16 cellular contexts compared by ENCODE assay signal in the genomic region with DNA sequence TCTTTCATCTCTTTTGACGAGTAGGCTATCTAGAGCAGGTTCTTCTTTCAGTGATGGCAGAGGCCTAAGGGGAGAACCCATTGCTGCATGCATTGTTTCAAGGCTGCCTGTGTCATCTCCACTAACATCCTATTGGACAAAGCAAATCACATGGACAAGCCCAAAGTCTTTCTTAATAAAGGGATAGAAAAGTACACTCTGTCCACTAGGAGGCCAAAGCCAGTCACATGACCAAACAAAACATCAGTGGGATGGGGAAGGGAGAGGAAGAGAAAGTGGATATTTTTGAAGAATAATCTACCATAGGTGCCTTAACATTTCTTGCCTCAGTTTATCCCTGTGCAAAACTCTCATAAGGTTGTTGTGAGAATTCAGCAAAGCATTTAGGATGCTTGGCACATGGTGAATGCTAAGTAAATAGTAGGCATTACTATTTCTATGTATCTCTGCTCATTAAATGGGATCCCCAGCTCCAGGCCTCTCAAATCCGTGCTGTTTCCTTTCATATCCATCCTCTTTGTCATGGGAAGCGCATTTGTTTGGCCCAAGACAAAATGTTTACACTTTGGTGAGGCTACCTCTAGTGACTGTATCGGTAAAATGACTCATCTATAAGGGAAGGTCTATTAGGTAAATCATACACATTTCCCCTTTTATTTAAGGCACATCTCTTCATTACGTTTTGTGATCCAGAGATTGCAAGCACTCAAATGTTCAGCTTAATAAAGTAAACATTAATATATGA. TPM values are rescaled to one million over a fixed set of nuclear protein-coding genes. Genes with fewer than 3 reads are reported as not detected.
DNase-seq lines count a peak whose midpoint lies in the region; ATAC-seq and TF ChIP-seq lines count a peak whose summit lies in the region.
"Had no signal": no experiment of that assay in that cellular context is flagged by ENCODE, and none has a peak within 500 bp of the region (broad histone marks: within the 10 kb centered on the region; RNA-seq: fewer than 3 reads in every experiment).

No MANE protein-coding gene starts in this region.

- H3K36me3 ChIP-seq in neural progenitor cell (no peaks in the 10 kb centered on the region), psoas muscle (ENCODE audit: insufficient read depth in 1 of 2, low read depth in 1 of 2) (no peaks in the 10 kb centered on the region)

- H3K9me3 ChIP-seq in neural progenitor cell (ENCODE audit: low read depth) = no peaks in the 10 kb centered on the region
- H3K9me3 ChIP-seq in psoas muscle = no peaks in the 10 kb centered on the region

- H3K9ac ChIP-seq in neural progenitor cell = no peak overlapping the region

- H3K27ac ChIP-seq in neural progenitor cell (no peak overlapping the region), psoas muscle (no peak overlapping the region)
- H3K27ac ChIP-seq: skin epidermis had no signal

- no peaks in the 10 kb centered on the region for H3K36me3 Mint-ChIP-seq in neural progenitor cell

- H3K4me1 Mint-ChIP-seq in neural progenitor cell = no peaks in the 10 kb centered on the region

- H3K4me3 ChIP-seq in neural progenitor cell (no peak overlapping the region), psoas muscle (no peak overlapping the region)
- H3K4me3 ChIP-seq: skin epidermis had no signal

- H3K4me1 ChIP-seq in neural progenitor cell (no peaks in the 10 kb centered on the region), psoas muscle (no peaks in the 10 kb centered on the region)

- peak overlapping the region; percentile 53 for H2AFZ ChIP-seq in neural progenitor cell (replicated peaks)

- no peaks in the 10 kb centered on the region for H3K79me2 ChIP-seq in neural progenitor cell (ENCODE audit: low read depth)

- no peak overlapping the region for H3K27ac Mint-ChIP-seq in neural progenitor cell
- H3K27ac Mint-ChIP-seq: dendritic cell treated with granulocyte-macrophage colony-stimulating factor and Interleukin-4, amounts not matched to agents 40 ng/mL and 50 ng/mL, for 4 days had no signal

- no peaks in the 10 kb centered on the region for H3F3A ChIP-seq in neural progenitor cell (ENCODE audit: low read depth)

- no peaks in the 10 kb centered on the region for H3K27me3 ChIP-seq in neural progenitor cell
- H3K27me3 ChIP-seq in psoas muscle (ENCODE audit: insufficient read depth in 3 of 3, low read length in 2 of 3) = no peaks in the 10 kb centered on the region

- peaks cover 2% of the 10 kb centered on the region for H3K27me3 Mint-ChIP-seq in neural progenitor cell (ENCODE audit: insufficient read depth, low read depth)
- H3K27me3 Mint-ChIP-seq: dendritic cell treated with granulocyte-macrophage colony-stimulating factor and Interleukin-4, amounts not matched to agents 40 ng/mL and 50 ng/mL, for 4 days had no signal

- WGBS in psoas muscle, 3 donors = 75 to 82% (median 79%) methylated on average over 5 of the region's 5 CpGs

- H3K9me3 Mint-ChIP-seq in neural progenitor cell = no peaks in the 10 kb centered on the region
- H3K9me3 Mint-ChIP-seq: dendritic cell treated with granulocyte-macrophage colony-stimulating factor and Interleukin-4, amounts not matched to agents 40 ng/mL and 50 ng/mL, for 4 days had no signal

- ATAC-seq in HG03159 (IDR thresholded peaks at IDR 0.05; ENCODE audit: unreplicated experiment) = peak; percentile 74
- peak; percentile 84 for ATAC-seq in SK-N-SH treated with all-trans-retinoic acid at 6 μM for 48 hours
- no peak for ATAC-seq in psoas muscle
- ATAC-seq: activated CD4-positive, CD25-positive, alpha-beta regulatory T cell treated with anti-CD3 and anti-CD28 coated beads, Interleukin-2, amount 50 U/mL, for 24 hours had no signal

- H3K4me3 Mint-ChIP-seq in neural progenitor cell = no peak overlapping the region
- H3K4me3 Mint-ChIP-seq: dendritic cell treated with granulocyte-macrophage colony-stimulating factor and Interleukin-4, amounts not matched to agents 40 ng/mL and 50 ng/mL, for 4 days had no signal

- peak; percentile 37 for TF ChIP-seq CTCF in neural progenitor cell (IDR thresholded peaks at IDR 0.05)
- no peak for TF ChIP-seq CTCF in psoas muscle (IDR thresholded peaks at IDR 0.05)

- H4K20me1 ChIP-seq in neural progenitor cell (ENCODE audit: low read depth) = no peaks in the 10 kb centered on the region

- H3K4me2 ChIP-seq in neural progenitor cell = no peak overlapping the region

- DNase-seq in DMS 273 (lab: John Stamatoyannopoulos, UW; ENCODE audit: unreplicated experiment) = peak; percentile 17
- DNase-seq in DMS 273 treated with DMSO at 0.1 percent for 48 hours (lab: John Stamatoyannopoulos, UW) = no peak
- DNase-seq in neural progenitor cell (ENCODE audit: low spot score) = no peak
- DNase-seq in NK-92 (lab: John Stamatoyannopoulos, UW; ENCODE audit: unreplicated experiment) = no peak
- no peak for DNase-seq in psoas muscle
- no peak for DNase-seq in nucleus accumbens (lab: John Stamatoyannopoulos, UW)
- DNase-seq: activated effector memory CD4-positive, alpha-beta T cell treated with anti-CD3 and anti-CD28 coated beads, Interleukin-2, amount 50 U/mL, for 16 hours; hypothalamus; NCI-H1417; stimulated activated CD8-positive, alpha-beta memory T cell treated with anti-CD3 and anti-CD28 coated beads, Interleukin-4, amount 100 ng/mL, for 48 hours had no signal

- intact Hi-C loops in psoas muscle (cut with DNase I) = no loop called here

TF ChIP-seq in SK-N-SH treated with all-trans-retinoic acid at 6 μM for 48 hours, 23 proteins besides CTCF, POLR2A, EP300 and RAD21 (continues in another document):
- TF ChIP-seq ZC3H10 (CRISPR knock-in tag; IDR thresholded peaks at IDR 0.05) = no peak
- TF ChIP-seq ISL1 (CRISPR knock-in tag; IDR thresholded peaks at IDR 0.05) = no peak
- TF ChIP-seq, protein P1, sequence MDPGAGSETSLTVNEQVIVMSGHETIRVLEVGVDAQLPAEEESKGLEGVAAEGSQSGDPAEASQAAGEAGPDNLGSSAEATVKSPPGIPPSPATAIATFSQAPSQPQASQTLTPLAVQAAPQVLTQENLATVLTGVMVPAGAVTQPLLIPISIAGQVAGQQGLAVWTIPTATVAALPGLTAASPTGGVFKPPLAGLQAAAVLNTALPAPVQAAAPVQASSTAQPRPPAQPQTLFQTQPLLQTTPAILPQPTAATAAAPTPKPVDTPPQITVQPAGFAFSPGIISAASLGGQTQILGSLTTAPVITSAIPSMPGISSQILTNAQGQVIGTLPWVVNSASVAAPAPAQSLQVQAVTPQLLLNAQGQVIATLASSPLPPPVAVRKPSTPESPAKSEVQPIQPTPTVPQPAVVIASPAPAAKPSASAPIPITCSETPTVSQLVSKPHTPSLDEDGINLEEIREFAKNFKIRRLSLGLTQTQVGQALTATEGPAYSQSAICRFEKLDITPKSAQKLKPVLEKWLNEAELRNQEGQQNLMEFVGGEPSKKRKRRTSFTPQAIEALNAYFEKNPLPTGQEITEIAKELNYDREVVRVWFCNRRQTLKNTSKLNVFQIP (CRISPR knock-in tag; IDR thresholded peaks at IDR 0.05; ENCODE audit: borderline replicate concordance, low read depth) = no peak
- TF ChIP-seq, protein P2, sequence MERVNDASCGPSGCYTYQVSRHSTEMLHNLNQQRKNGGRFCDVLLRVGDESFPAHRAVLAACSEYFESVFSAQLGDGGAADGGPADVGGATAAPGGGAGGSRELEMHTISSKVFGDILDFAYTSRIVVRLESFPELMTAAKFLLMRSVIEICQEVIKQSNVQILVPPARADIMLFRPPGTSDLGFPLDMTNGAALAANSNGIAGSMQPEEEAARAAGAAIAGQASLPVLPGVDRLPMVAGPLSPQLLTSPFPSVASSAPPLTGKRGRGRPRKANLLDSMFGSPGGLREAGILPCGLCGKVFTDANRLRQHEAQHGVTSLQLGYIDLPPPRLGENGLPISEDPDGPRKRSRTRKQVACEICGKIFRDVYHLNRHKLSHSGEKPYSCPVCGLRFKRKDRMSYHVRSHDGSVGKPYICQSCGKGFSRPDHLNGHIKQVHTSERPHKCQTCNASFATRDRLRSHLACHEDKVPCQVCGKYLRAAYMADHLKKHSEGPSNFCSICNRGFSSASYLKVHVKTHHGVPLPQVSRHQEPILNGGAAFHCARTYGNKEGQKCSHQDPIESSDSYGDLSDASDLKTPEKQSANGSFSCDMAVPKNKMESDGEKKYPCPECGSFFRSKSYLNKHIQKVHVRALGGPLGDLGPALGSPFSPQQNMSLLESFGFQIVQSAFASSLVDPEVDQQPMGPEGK (CRISPR knock-in tag; IDR thresholded peaks at IDR 0.05; ENCODE audit: borderline replicate concordance) = no peak
- TF ChIP-seq TSHZ2 (CRISPR knock-in tag; IDR thresholded peaks at IDR 0.05) = no peak

RNA-seq across cellular contexts. Expression of gene CADPS2, which starts 16.7 kb away (rescaled TPM):
- total RNA-seq in neural progenitor cell (ENCODE audit: low replicate concordance) (13.2 and 19.1 TPM in 2 replicates), psoas muscle (1 to 10 TPM; 2.1 to 3.6 (median 3.2) TPM)
- 1 to 10 TPM; 1.5 to 1.7 (median 1.6) TPM for polyA plus RNA-seq in psoas muscle
- total RNA-seq: mononuclear cell had no signal

Comparison
In these comparisons a context has a peak if more than half of its experiments do, and no peak if none do; other contexts are left out.
1. ATAC-seq: peak in HG03159 (single experiment) and SK-N-SH treated with all-trans-retinoic acid at 6 μM for 48 hours (single experiment); none in psoas muscle (0 of 4).